ENCODE assay signal across 2 cellular contexts in genomic region chr5:88769165-88769564, GRCh38.
TF ChIP-seq lines count a peak whose summit lies in the region.

No MANE protein-coding gene starts in this region.

TF ChIP-seq in IMR-90, 13 proteins besides CTCF, POLR2A, EP300 and RAD21:
- TF ChIP-seq FOS (IDR thresholded peaks at IDR 0.05; ENCODE audit: low read depth, low read length) (no peak), MAZ (IDR thresholded peaks at IDR 0.05; ENCODE audit: borderline replicate concordance, low read depth, low read length) (no peak), CEBPB (IDR thresholded peaks at IDR 0.05; ENCODE audit: low read depth, low read length) (no peak), BHLHE40 (IDR thresholded peaks at IDR 0.05; ENCODE audit: low read depth, low read length) (no peak), USF2 (IDR thresholded peaks at IDR 0.05; ENCODE audit: low read depth, low read length) (no peak), MAFK (IDR thresholded peaks at IDR 0.05; ENCODE audit: low read depth, low read length) (no peak), NFE2L2 (IDR thresholded peaks at IDR 0.05; ENCODE audit: low read depth, low read length) (no peak), CHD1 (IDR thresholded peaks at IDR 0.05; ENCODE audit: low read depth, low read length) (no peak), MXI1 (IDR thresholded peaks at IDR 0.05; ENCODE audit: borderline replicate concordance, low read depth, low read length) (no peak), RCOR1 (IDR thresholded peaks at IDR 0.05; ENCODE audit: insufficient replicate concordance, low read length) (no peak), SMC3 (IDR thresholded peaks at IDR 0.05; ENCODE audit: low read depth, low read length) (no peak), RFX5 (IDR thresholded peaks at IDR 0.05; ENCODE audit: low read depth, low read length) (no peak)
- TF ChIP-seq, protein P1, sequence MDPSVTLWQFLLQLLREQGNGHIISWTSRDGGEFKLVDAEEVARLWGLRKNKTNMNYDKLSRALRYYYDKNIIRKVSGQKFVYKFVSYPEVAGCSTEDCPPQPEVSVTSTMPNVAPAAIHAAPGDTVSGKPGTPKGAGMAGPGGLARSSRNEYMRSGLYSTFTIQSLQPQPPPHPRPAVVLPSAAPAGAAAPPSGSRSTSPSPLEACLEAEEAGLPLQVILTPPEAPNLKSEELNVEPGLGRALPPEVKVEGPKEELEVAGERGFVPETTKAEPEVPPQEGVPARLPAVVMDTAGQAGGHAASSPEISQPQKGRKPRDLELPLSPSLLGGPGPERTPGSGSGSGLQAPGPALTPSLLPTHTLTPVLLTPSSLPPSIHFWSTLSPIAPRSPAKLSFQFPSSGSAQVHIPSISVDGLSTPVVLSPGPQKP (IDR thresholded peaks at IDR 0.05; ENCODE audit: borderline replicate concordance, low read depth, low read length), result no peak

TF ChIP-seq in GM12878, 131 proteins besides CTCF, POLR2A, EP300 and RAD21:
- no peak for TF ChIP-seq SUPT20H (IDR thresholded peaks at IDR 0.05; ENCODE audit: borderline replicate concordance, control insufficient read depth, low read depth, low read length)
- TF ChIP-seq POLR2AphosphoS5 (IDR thresholded peaks at IDR 0.05; ENCODE audit: low read length), result peak; percentile 51; the same call in 1 of the 2 replicates
